Comparison of ENCODE assay signal across 8 cellular contexts in genomic region chr20:46307139-46307998, GRCh38. TPM values are rescaled to one million over a fixed set of nuclear protein-coding genes. Genes with fewer than 3 reads are reported as not detected.
DNase-seq lines count a peak whose midpoint lies in the region; FAIRE-seq and TF ChIP-seq lines count a peak whose summit lies in the region.

No MANE protein-coding gene starts in this region.

- intact Hi-C loops in A673 (cut with micrococcal nuclease; ENCODE audit: unreplicated experiment), result no loop called here
- intact Hi-C loops in ascending aorta (cut with DNase I), result no loop called here

- CTCF ChIA-PET in A673 (lab: Charles Lee), result interaction anchor here (0.6 to 1.1 kb wide), 8 partner anchors 16 to 1768 kb away, joined by 3 to 8 read pairs (median 5); no protein-coding TSS in a partner anchor

- peak; percentile 87 for TF ChIP-seq CTCF in A673 (conservative IDR thresholded peaks at IDR 0.05; ENCODE audit: low read depth, low read length)
- TF ChIP-seq CTCF in ascending aorta (IDR thresholded peaks at IDR 0.05), result peak; percentile 36 to 59 (median 51)

- peaks cover 69% of the 10 kb centered on the region for H3K27me3 Mint-ChIP-seq in T-helper 2 cell treated with Interferon-gamma antibody and Interleukin-4, amounts not matched to agents 5 μg/mL and 100 μg/mL, for 36 hours (ENCODE audit: low read depth)

- peak overlapping the region; percentile 24 for H3K4me3 Mint-ChIP-seq in T-helper 2 cell treated with Interferon-gamma antibody and Interleukin-4, amounts not matched to agents 5 μg/mL and 100 μg/mL, for 36 hours

- H3K27me3 ChIP-seq in A673 (replicated peaks; ENCODE audit: insufficient read depth, low read depth, low read length, poor library complexity) (peaks cover 97% of the 10 kb centered on the region), ascending aorta (peaks cover 7% of the 10 kb centered on the region)

- H3K36me3 ChIP-seq in A673 (ENCODE audit: insufficient read depth, low read length, poor library complexity, severe bottlenecking) (no peaks in the 10 kb centered on the region), ascending aorta (no peaks in the 10 kb centered on the region)

- peaks cover 7% of the 10 kb centered on the region for H3K4me1 ChIP-seq in A673 (ENCODE audit: insufficient read depth, low read length, poor library complexity, severe bottlenecking)
- peaks cover 6% of the 10 kb centered on the region in 2 donors for H3K4me1 ChIP-seq in ascending aorta

- H3K4me1 Mint-ChIP-seq in T-helper 2 cell treated with Interferon-gamma antibody and Interleukin-4, amounts not matched to agents 5 μg/mL and 100 μg/mL, for 36 hours (ENCODE audit: low read depth), result peaks cover 9% of the 10 kb centered on the region

- no peaks in the 10 kb centered on the region for H3K36me3 Mint-ChIP-seq in T-helper 2 cell treated with Interferon-gamma antibody and Interleukin-4, amounts not matched to agents 5 μg/mL and 100 μg/mL, for 36 hours (ENCODE audit: low read depth)

- no TSS peak for BruUV-seq in A673 (replicated peaks; lab: Mats Ljungman, UMichigan)

- POLR2A ChIA-PET in A673 (lab: Charles Lee; ENCODE audit: low non-redundant PET), result interaction anchor here (0.6 kb wide), 1 partner anchor 157 kb away, joined by 5 read pairs; no protein-coding TSS in a partner anchor

- H3K27ac ChIP-seq in A673 (ENCODE audit: low read depth, low read length, poor library complexity, severe bottlenecking) (no peak overlapping the region), ascending aorta (no peak overlapping the region), skin epidermis (peak overlapping the region in 10 of 21 experiments; percentile 4 to 79 (median 36))

- H3K9me3 Mint-ChIP-seq in T-helper 2 cell treated with Interferon-gamma antibody and Interleukin-4, amounts not matched to agents 5 μg/mL and 100 μg/mL, for 36 hours, result no peaks in the 10 kb centered on the region

- peak overlapping the region; percentile 42 for H3K4me3 ChIP-seq in A673 (ENCODE audit: low read depth, low read length, poor library complexity, severe bottlenecking)
- H3K4me3 ChIP-seq in ascending aorta, result peak overlapping the region; percentile 52 to 66
- H3K4me3 ChIP-seq in skin epidermis, result peak overlapping the region; percentile 21 to 61 (median 39)

- no peak overlapping the region for H3K27ac Mint-ChIP-seq in T-helper 2 cell treated with Interferon-gamma antibody and Interleukin-4, amounts not matched to agents 5 μg/mL and 100 μg/mL, for 36 hours

- peak; percentile 73 for DNase-seq in A673 (ENCODE audit: low spot score)
- DNase-seq in GM18507 (ENCODE audit: extremely low spot score, insufficient read length, low read depth), result peak; percentile 83
- peak; percentile 54 for DNase-seq in M059J (ENCODE audit: low read depth)
- DNase-seq in T-helper 2 cell treated with Interferon-gamma antibody and Interleukin-4, amounts not matched to agents 5 μg/mL and 100 μg/mL, for 36 hours (ENCODE audit: low spot score), result peak; percentile 50
- no peak for DNase-seq in ascending aorta (ENCODE audit: low spot score in 2 of 2)
- DNase-seq in hippocampal formation (lab: John Stamatoyannopoulos, UW), result peak; percentile 5 to 11
- DNase-seq in NK-92 (lab: John Stamatoyannopoulos, UW; ENCODE audit: unreplicated experiment), result no peak

- peak; percentile 67 for FAIRE-seq in GM18507 (lab: Jason Lieb, UNC)

- H3K9me3 ChIP-seq in A673 (ENCODE audit: low read depth, low read length, poor library complexity, severe bottlenecking), result no peaks in the 10 kb centered on the region
- no peaks in the 10 kb centered on the region for H3K9me3 ChIP-seq in ascending aorta

RNA-seq across cellular contexts. Expression of gene CDH22, which starts 0.9 kb away (rescaled TPM):
- total RNA-seq in A673 (2021) (not detected in 2 replicates), ascending aorta (not detected)
- not detected in 2 replicates for total RNA-seq in M059J (2014; rRNA removed; shearing (Covaris generic))

Comparison
In these comparisons a context has a peak if more than half of its experiments do, and no peak if none do; other contexts are left out.
1. DNase-seq: peak in A673 (single experiment), GM18507 (single experiment), M059J (single experiment), T-helper 2 cell treated with Interferon-gamma antibody and Interleukin-4, amounts not matched to agents 5 μg/mL and 100 μg/mL, for 36 hours (single experiment) and hippocampal formation (2 of 2); none in ascending aorta (0 of 2) and NK-92 (single experiment).
2. Peak in every context shown above with its lines, with median percentiles within 50 percentile points of each other: H3K4me3 ChIP-seq.